Comparison of ENCODE assay signal across 19 cellular contexts in genomic region chr4:153267013-153267412, GRCh38.
DNase-seq lines count a peak whose midpoint lies in the region; ATAC-seq, FAIRE-seq and TF ChIP-seq lines count a peak whose summit lies in the region.
"Had no signal": no experiment of that assay in that cellular context is flagged by ENCODE, and none has a peak within 500 bp of the region (broad histone marks: within the 10 kb centered on the region; RNA-seq: fewer than 3 reads in every experiment).

No MANE protein-coding gene starts in this region.

- no peak for FAIRE-seq in D721Med (lab: Jason Lieb, UNC)
- FAIRE-seq: K562 had no signal

- no peak overlapping the region for H3K4me3 ChIP-seq in choroid plexus epithelial cell (ENCODE audit: low read depth, low read length)
- no peak overlapping the region for H3K4me3 ChIP-seq in stomach
- H3K4me3 ChIP-seq in ovary = no peak overlapping the region
- H3K4me3 ChIP-seq: BLaER1 treated with 17β-estradiol and CSF1 and Interleukin-3, amounts not matched to agents 10 nM and 100 nM; hepatocyte; K562; SK-N-MC; tibial artery had no signal

- DNase-seq in NCI-H345 (lab: John Stamatoyannopoulos, UW) = peak; percentile 3
- DNase-seq in NCI-H345 treated with DMSO at 0.1 percent for 48 hours (lab: John Stamatoyannopoulos, UW; ENCODE audit: unreplicated experiment) = no peak
- DNase-seq in choroid plexus epithelial cell (ENCODE audit: low read depth) = peak; percentile 82
- DNase-seq in left lobe of liver (ENCODE audit: low spot score) = no peak
- no peak for DNase-seq in stomach
- no peak for DNase-seq in NCI-H446 treated with DMSO at 0.1 percent for 48 hours (lab: John Stamatoyannopoulos, UW)
- DNase-seq in ovary = no peak
- no peak for DNase-seq in D721Med (ENCODE audit: insufficient read length, low spot score)
- DNase-seq: 8988T; activated CD8-positive, alpha-beta memory T cell treated with anti-CD3 and anti-CD28 coated beads, Interleukin-2, amount 50 U/mL, for 48 hours; activated naive CD4-positive, alpha-beta T cell; erythroblast; NCI-H1092; stimulated activated CD4-positive, alpha-beta T cell treated with anti-CD3 and anti-CD28 coated beads, Interleukin-12 subunit alpha, Interleukin-12 subunit beta, amount 100 ng/mL, for 4 hours; tibial artery had no signal

- TF ChIP-seq POLR2A in stomach (IDR thresholded peaks at IDR 0.05) = no peak
- no peak for TF ChIP-seq POLR2A in ovary (IDR thresholded peaks at IDR 0.05)

- peaks cover 0 to 7% (median 2%) of the 10 kb centered on the region in 4 donors for H3K36me3 ChIP-seq in stomach
- H3K36me3 ChIP-seq in ovary = no peaks in the 10 kb centered on the region
- H3K36me3 ChIP-seq: BLaER1 treated with 17β-estradiol and CSF1 and Interleukin-3, amounts not matched to agents 10 nM and 100 nM; tibial artery had no signal

- TF ChIP-seq EP300 in stomach (IDR thresholded peaks at IDR 0.05) (no peak), ovary (IDR thresholded peaks at IDR 0.05) (no peak)

- WGBS in stomach, 5 donors = 18 to 52% (median 33%) methylated on average over 3 of the region's 3 CpGs
- 5 to 34% (median 28%) methylated on average over 3 of the region's 3 CpGs for WGBS in ovary, 3 donors

- intact Hi-C loops in stomach (cut with DNase I; ENCODE audit: low total_unique reads) (no loop called here), ovary (cut with DNase I) (no loop called here)

- H3K4me1 ChIP-seq in stomach (peaks cover 22 to 58% (median 44%) of the 10 kb centered on the region in 4 donors), ovary (ENCODE audit: insufficient read depth) (peaks cover 8% of the 10 kb centered on the region)

- H3K27me3 ChIP-seq in stomach (no peaks in the 10 kb centered on the region), ovary (no peaks in the 10 kb centered on the region)
- H3K27me3 ChIP-seq: BLaER1 treated with 17β-estradiol and CSF1 and Interleukin-3, amounts not matched to agents 10 nM and 100 nM; hepatocyte; tibial artery had no signal

- peaks cover 0 to 5% (median 2%) of the 10 kb centered on the region in 4 donors for H3K9me3 ChIP-seq in stomach
- H3K9me3 ChIP-seq in ovary = no peaks in the 10 kb centered on the region
- H3K9me3 ChIP-seq: tibial artery had no signal

- peak; percentile 61 for ATAC-seq in left lobe of liver
- ATAC-seq: K562 had no signal

- TF ChIP-seq CTCF in choroid plexus epithelial cell (conservative IDR thresholded peaks at IDR 0.05; ENCODE audit: low read depth, low read length) = no peak
- TF ChIP-seq CTCF in stomach (IDR thresholded peaks at IDR 0.05) = no peak
- TF ChIP-seq CTCF in ovary (IDR thresholded peaks at IDR 0.05) = no peak
- no peak for TF ChIP-seq CTCF in D721Med (IDR thresholded peaks at IDR 0.05; ENCODE audit: insufficient read depth, missing control alignments)

- H3K27ac ChIP-seq in stomach (peak overlapping the region in 4 of 5 donors; percentile 15 to 57 (median 46)), ovary (no peak overlapping the region)
- H3K27ac ChIP-seq: BLaER1 treated with 17β-estradiol and CSF1 and Interleukin-3, amounts not matched to agents 10 nM and 100 nM; SK-N-MC; tibial artery had no signal

Comparison
In these comparisons a context has a peak if more than half of its experiments do, and no peak if none do; other contexts are left out.
1. DNase-seq: peak in NCI-H345 (single experiment) and choroid plexus epithelial cell (single experiment); none in NCI-H345 treated with DMSO at 0.1 percent for 48 hours (single experiment), left lobe of liver (single experiment), stomach (single experiment), NCI-H446 treated with DMSO at 0.1 percent for 48 hours (single experiment), ovary (0 of 5) and D721Med (single experiment).
2. H3K27ac ChIP-seq: peak in stomach (4 of 5); none in ovary (0 of 2).